ENCODE assay signal across 8 cellular contexts in genomic region chr1:23558140-23558871, GRCh38. TPM values are rescaled to one million over a fixed set of nuclear protein-coding genes. Genes with fewer than 3 reads are reported as not detected.
DNase-seq lines count a peak whose midpoint lies in the region; ATAC-seq and TF ChIP-seq lines count a peak whose summit lies in the region.

No MANE protein-coding gene starts in this region.

- H3K36me3 ChIP-seq in BLaER1 treated with 17β-estradiol and CSF1 and Interleukin-3, amounts not matched to agents 10 nM and 100 nM = peaks cover 0 to 24% (median 10%) of the 10 kb centered on the region in 11 experiments; a peak in 11 of 22 replicates
- H3K36me3 ChIP-seq in lower lobe of right lung = peaks cover 10% of the 10 kb centered on the region
- H3K36me3 ChIP-seq in testis (ENCODE audit: low read depth, missing control alignments) = no peaks in the 10 kb centered on the region

- DNase-seq in HK-2 (ENCODE audit: unreplicated experiment) (peak; percentile 49), lower lobe of right lung (peak; percentile 81), testis (peak; percentile 32), NK-92 (lab: John Stamatoyannopoulos, UW; ENCODE audit: unreplicated experiment) (no peak), hypothalamus (lab: John Stamatoyannopoulos, UW) (no peak)
- DNase-seq in central memory CD8-positive, alpha-beta T cell (ENCODE audit: low spot score in 2 of 2) = no peak

- WGBS in testis, 2 donors = 21 to 31% methylated on average over 17 to 28 of the region's 34 CpGs

- ATAC-seq in SK-N-SH treated with all-trans-retinoic acid at 6 μM for 48 hours = no peak
- no peak for ATAC-seq in central memory CD8-positive, alpha-beta T cell (replicated peaks; ENCODE audit: extremely low read depth, poor library complexity, severe bottlenecking)
- ATAC-seq in lower lobe of right lung = peak; percentile 29 to 32

- TF ChIP-seq POLR2A in testis (IDR thresholded peaks at IDR 0.05) = no peak

- H3K27ac ChIP-seq in BLaER1 treated with 17β-estradiol and CSF1 and Interleukin-3, amounts not matched to agents 10 nM and 100 nM = peak overlapping the region; percentile 81 to 96 (median 91)
- peak overlapping the region; percentile 96 for H3K27ac ChIP-seq in lower lobe of right lung
- peak overlapping the region in 1 of 2 donors; percentile 88 for H3K27ac ChIP-seq in testis

- H4K20me1 ChIP-seq in BLaER1 treated with 17β-estradiol and CSF1 and Interleukin-3, amounts not matched to agents 10 nM and 100 nM = peaks cover 14 to 33% (median 27%) of the 10 kb centered on the region in 11 experiments; a peak in 20 of 22 replicates

- peak overlapping the region; percentile 77 to 97 (median 86) for H3K4me3 ChIP-seq in BLaER1 treated with 17β-estradiol and CSF1 and Interleukin-3, amounts not matched to agents 10 nM and 100 nM
- H3K4me3 ChIP-seq in lower lobe of right lung (peak overlapping the region; percentile 92), testis (peak overlapping the region; percentile 55 to 65)

- peaks cover 44% of the 10 kb centered on the region for H3K4me1 Mint-ChIP-seq in central memory CD8-positive, alpha-beta T cell

- H3K27me3 ChIP-seq in BLaER1 treated with 17β-estradiol and CSF1 and Interleukin-3, amounts not matched to agents 10 nM and 100 nM = peaks cover 0 to 8% (median 0%) of the 10 kb centered on the region in 11 experiments; a peak in 3 of 22 replicates
- H3K27me3 ChIP-seq in lower lobe of right lung (ENCODE audit: low read depth) = no peaks in the 10 kb centered on the region
- H3K27me3 ChIP-seq in testis = no peaks in the 10 kb centered on the region

- peak overlapping the region; percentile 83 to 91 (median 87) for H3K9ac ChIP-seq in BLaER1 treated with 17β-estradiol and CSF1 and Interleukin-3, amounts not matched to agents 10 nM and 100 nM

- intact Hi-C loops in lower lobe of right lung (cut with DNase I) (no loop called here), testis (cut with DNase I; ENCODE audit: low total_unique reads) (no loop called here)

- TF ChIP-seq CTCF in lower lobe of right lung (IDR thresholded peaks at IDR 0.05) = no peak
- no peak for TF ChIP-seq CTCF in testis (IDR thresholded peaks at IDR 0.05)

- peak overlapping the region; percentile 87 for H3K4me3 Mint-ChIP-seq in central memory CD8-positive, alpha-beta T cell

- peaks cover 9% of the 10 kb centered on the region for H3K27me3 Mint-ChIP-seq in central memory CD8-positive, alpha-beta T cell

- H3K9me3 Mint-ChIP-seq in central memory CD8-positive, alpha-beta T cell = no peaks in the 10 kb centered on the region

- peaks cover 12% of the 10 kb centered on the region for H3K36me3 Mint-ChIP-seq in central memory CD8-positive, alpha-beta T cell (ENCODE audit: insufficient read depth)

- no peaks in the 10 kb centered on the region for H3K9me3 ChIP-seq in BLaER1 treated with 17β-estradiol and CSF1 and Interleukin-3, amounts not matched to agents 10 nM and 100 nM (replicated peaks in 1 of 11)
- H3K9me3 ChIP-seq in lower lobe of right lung (no peaks in the 10 kb centered on the region), testis (no peaks in the 10 kb centered on the region)

- peaks cover 72 to 87% (median 78%) of the 10 kb centered on the region in 10 experiments for H3K4me1 ChIP-seq in BLaER1 treated with 17β-estradiol and CSF1 and Interleukin-3, amounts not matched to agents 10 nM and 100 nM
- H3K4me1 ChIP-seq in lower lobe of right lung = peaks cover 74% of the 10 kb centered on the region
- peaks cover 42% of the 10 kb centered on the region for H3K4me1 ChIP-seq in testis

- peak overlapping the region; percentile 62 for H3K27ac Mint-ChIP-seq in central memory CD8-positive, alpha-beta T cell (ENCODE audit: low read depth)

- H3K4me2 ChIP-seq in BLaER1 treated with 17β-estradiol and CSF1 and Interleukin-3, amounts not matched to agents 10 nM and 100 nM = peak overlapping the region; percentile 83 to 98 (median 92)

TF ChIP-seq in SK-N-SH treated with all-trans-retinoic acid at 6 μM for 48 hours, 23 proteins besides CTCF, POLR2A, EP300 and RAD21:
- TF ChIP-seq GLIS3 (CRISPR knock-in tag; IDR thresholded peaks at IDR 0.05) (0 out of 2 replicates have a peak, but pooled peaks have one; percentile 12), SNAI2 (CRISPR knock-in tag; IDR thresholded peaks at IDR 0.05) (no peak), CSDC2 (CRISPR knock-in tag; IDR thresholded peaks at IDR 0.05) (0 out of 2 replicates have a peak, but pooled peaks have one; percentile 7), PATZ1 (CRISPR knock-in tag; IDR thresholded peaks at IDR 0.05; ENCODE audit: borderline replicate concordance) (peak; percentile 67; the same call in 1 of the 2 replicates), ZFP30 (CRISPR knock-in tag; IDR thresholded peaks at IDR 0.05) (0 out of 2 replicates have a peak, but pooled peaks have one; percentile 15)

RNA-seq across cellular contexts. Expression of gene ID3, which starts 1.0 kb away (rescaled TPM):
- total RNA-seq in lower lobe of right lung (137 TPM), testis (10 to 100 TPM; 27.2 to 34.5 TPM)
- 24.5 TPM for polyA plus RNA-seq in testis (ENCODE audit: insufficient read depth, low read depth, low replicate concordance)

RNA-seq across cellular contexts. Expression of gene E2F2, which starts 27.3 kb away (rescaled TPM):
- total RNA-seq in lower lobe of right lung (1.1 TPM), testis (1 to 10 TPM; 4.2 to 6.6 TPM)
- 4.8 TPM for polyA plus RNA-seq in testis (ENCODE audit: insufficient read depth, low read depth, low replicate concordance)

Comparison
In these comparisons a context has a peak if more than half of its experiments do, and no peak if none do; other contexts are left out.
1. DNase-seq: peak in HK-2 (single experiment), lower lobe of right lung (single experiment) and testis (single experiment); none in central memory CD8-positive, alpha-beta T cell (0 of 2), NK-92 (single experiment) and hypothalamus (0 of 51).
2. ATAC-seq: peak in lower lobe of right lung (2 of 2); none in SK-N-SH treated with all-trans-retinoic acid at 6 μM for 48 hours (single experiment) and central memory CD8-positive, alpha-beta T cell (single experiment).
3. Peak in every context shown above with its lines, with median percentiles within 50 percentile points of each other: H3K4me3 ChIP-seq.